9 cellular contexts compared by ENCODE assay signal in the genomic region with DNA sequence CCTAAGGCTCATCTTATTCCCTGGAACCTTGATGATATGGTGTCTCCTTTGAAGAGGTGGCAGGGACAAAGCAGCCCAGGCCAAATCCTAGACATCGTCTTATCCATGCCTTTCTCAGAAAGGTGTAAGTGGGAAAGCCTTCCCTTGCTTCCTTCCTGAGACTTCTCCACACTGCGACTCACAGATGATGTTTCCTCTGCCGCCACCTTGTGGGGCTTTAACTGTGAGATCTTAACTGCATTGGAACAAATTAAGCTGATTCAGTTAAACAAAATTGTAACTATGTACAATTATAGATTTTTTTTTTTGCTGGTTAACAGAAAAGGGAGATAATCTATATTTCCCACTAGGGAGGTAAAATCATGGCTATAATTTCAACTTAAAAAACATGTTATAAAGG. TPM values are rescaled to one million over a fixed set of nuclear protein-coding genes. Genes with fewer than 3 reads are reported as not detected.
DNase-seq lines count a peak whose midpoint lies in the region; ATAC-seq and TF ChIP-seq lines count a peak whose summit lies in the region.
"Had no signal": no experiment of that assay in that cellular context is flagged by ENCODE, and none has a peak within 500 bp of the region (broad histone marks: within the 10 kb centered on the region; RNA-seq: fewer than 3 reads in every experiment).

No MANE protein-coding gene starts in this region.

- no peaks in the 10 kb centered on the region for H3K36me3 ChIP-seq in Peyer's patch
- H3K36me3 ChIP-seq in fibroblast of lung (ENCODE audit: control insufficient read depth, insufficient read depth, low read length) = no peaks in the 10 kb centered on the region
- H3K36me3 ChIP-seq: SJSA1 had no signal

- TF ChIP-seq CTCF in Peyer's patch (IDR thresholded peaks at IDR 0.05) (peak in 4 of 6 experiments; percentile 29 to 61 (median 54)), fibroblast of lung (conservative IDR thresholded peaks at IDR 0.05 in 1 of 2, IDR thresholded peaks at IDR 0.05 in 1 of 2; ENCODE audit: low read depth in 1 of 2, low read length in 2 of 2) (peak; percentile 21 to 50)

- ATAC-seq in GM18502 (IDR thresholded peaks at IDR 0.05; ENCODE audit: poor library complexity, unreplicated experiment) = peak; percentile 71
- ATAC-seq in HG02981 (IDR thresholded peaks at IDR 0.05; ENCODE audit: unreplicated experiment) = peak; percentile 70
- no peak for ATAC-seq in GM19324 (IDR thresholded peaks at IDR 0.05; ENCODE audit: low FRiP score, unreplicated experiment)

- no peak overlapping the region for H3K4me2 ChIP-seq in fibroblast of lung (ENCODE audit: extremely low read depth, insufficient read depth, low read length)

- TF ChIP-seq POLR2A in Peyer's patch (IDR thresholded peaks at IDR 0.05) = no peak

- H3K4me3 ChIP-seq in Peyer's patch = no peak overlapping the region
- no peak overlapping the region for H3K4me3 ChIP-seq in fibroblast of lung (replicated peaks in 1 of 4; ENCODE audit: control extremely low read depth in 1 of 4, insufficient read depth in 1 of 4, low read depth in 3 of 4, low read length in 4 of 4)
- H3K4me3 ChIP-seq: SJSA1 had no signal

- no peaks in the 10 kb centered on the region for H3K9me3 ChIP-seq in Peyer's patch
- no peaks in the 10 kb centered on the region for H3K9me3 ChIP-seq in fibroblast of lung (ENCODE audit: control insufficient read depth, insufficient read depth, low read depth, low read length)
- H3K9me3 ChIP-seq: SJSA1 had no signal

- H3K27me3 ChIP-seq in Peyer's patch (no peaks in the 10 kb centered on the region), fibroblast of lung (ENCODE audit: control insufficient read depth, insufficient read depth, low read length) (no peaks in the 10 kb centered on the region)
- H3K27me3 ChIP-seq: SJSA1 had no signal

- no peak overlapping the region for H3K9ac ChIP-seq in fibroblast of lung (ENCODE audit: insufficient read depth, low read length)

- H3K27ac ChIP-seq in Peyer's patch (no peak overlapping the region), fibroblast of lung (ENCODE audit: insufficient read depth, low read length) (no peak overlapping the region)
- H3K27ac ChIP-seq: SJSA1 had no signal

- no peaks in the 10 kb centered on the region for H4K20me1 ChIP-seq in fibroblast of lung (ENCODE audit: control insufficient read depth, extremely low read depth, insufficient read depth, low read length)

- no peak overlapping the region for H2AFZ ChIP-seq in fibroblast of lung (ENCODE audit: low read length)

- H3K4me1 ChIP-seq in Peyer's patch (no peaks in the 10 kb centered on the region), fibroblast of lung (ENCODE audit: control insufficient read depth, extremely low read depth, insufficient read depth, low read length) (no peaks in the 10 kb centered on the region)

- DNase-seq in CD1c-positive myeloid dendritic cell (ENCODE audit: extremely low spot score) = peak; percentile 37
- peak in 2 of 3 donors; percentile 30 to 76 for DNase-seq in Peyer's patch
- no peak for DNase-seq in fibroblast of lung (ENCODE audit: low read depth in 2 of 2)
- DNase-seq in superior temporal gyrus (ENCODE audit: extremely low spot score) = peak; percentile 75
- DNase-seq in activated CD8-positive, alpha-beta memory T cell treated with anti-CD3 and anti-CD28 coated beads, Interleukin-2, amount 50 U/mL, for 4 hours = no peak

- no peaks in the 10 kb centered on the region for H3K79me2 ChIP-seq in fibroblast of lung (ENCODE audit: control insufficient read depth, insufficient read depth, low read length)

RNA-seq across cellular contexts. Expression of a gene that starts 10.0 kb away (rescaled TPM):
- total RNA-seq in Peyer's patch (10 to 100 TPM; 17.9 to 25.6 (median 23.3) TPM), fibroblast of lung (10.3 and 12.9 TPM in 2 replicates)
- polyA plus RNA-seq in fibroblast of lung = 5.2 and 7.6 TPM in 2 replicates
- 5.3 and 6.6 TPM in 2 replicates for polyA plus RNA-seq in fibroblast of lung (2012)
- polyA minus RNA-seq in fibroblast of lung (ENCODE audit: low replicate concordance) = 1.3 TPM in 1 of 2 replicates, not detected in the other

RNA-seq across cellular contexts. Expression of a gene that starts 15.5 kb away (rescaled TPM):
- total RNA-seq in Peyer's patch (10 to 100 TPM; 25.4 to 68.5 (median 30.6) TPM), fibroblast of lung (10.0 and 11.4 TPM in 2 replicates)
- 2.9 and 4.2 TPM in 2 replicates for polyA plus RNA-seq in fibroblast of lung
- polyA plus RNA-seq in fibroblast of lung (2012) = 2.2 and 3.9 TPM in 2 replicates
- polyA minus RNA-seq in fibroblast of lung (ENCODE audit: low replicate concordance) = 1.1 and 3.7 TPM in 2 replicates

Comparison
In these comparisons a context has a peak if more than half of its experiments do, and no peak if none do; other contexts are left out.
1. DNase-seq: peak in CD1c-positive myeloid dendritic cell (single experiment), Peyer's patch (2 of 3) and superior temporal gyrus (single experiment); none in fibroblast of lung (0 of 2) and activated CD8-positive, alpha-beta memory T cell treated with anti-CD3 and anti-CD28 coated beads, Interleukin-2, amount 50 U/mL, for 4 hours (single experiment).